Comparison of ENCODE assay signal across 25 cellular contexts in genomic region chr12:40034156-40034555, GRCh38.
"Had no signal": no experiment of that assay in that cellular context is flagged by ENCODE, and none has a peak within 500 bp of the region (broad histone marks: within the 10 kb centered on the region; RNA-seq: fewer than 3 reads in every experiment).

No MANE protein-coding gene starts in this region.

- H3K27me3 Mint-ChIP-seq: activated CD4-positive, alpha-beta memory T cell treated with anti-CD3 and anti-CD28 coated beads for 36 hours; activated naive CD4-positive, alpha-beta T cell treated with anti-CD3 and anti-CD28 coated beads, Interleukin-2, amount 10 ng/mL, durations not matched to agents 7 days and 5 days; activated naive CD8-positive, alpha-beta T cell treated with anti-CD3 and anti-CD28 coated beads, Interleukin-2, amount 50 U/mL, for 24 hours; memory B cell; stimulated activated naive CD8-positive, alpha-beta T cell treated with anti-CD3 and anti-CD28 coated beads, Interleukin-15, amount 100 ng/mL, for 72 hours had no signal

- H3K36me3 Mint-ChIP-seq: activated CD4-positive, alpha-beta memory T cell treated with anti-CD3 and anti-CD28 coated beads for 36 hours; activated naive CD4-positive, alpha-beta T cell treated with anti-CD3 and anti-CD28 coated beads, Interleukin-2, amount 10 ng/mL, durations not matched to agents 7 days and 5 days; memory B cell had no signal

- H3K4me3 ChIP-seq: ascending aorta, gastroesophageal sphincter, heart left ventricle, tibial artery, uterus had no signal

- H3K4me1 Mint-ChIP-seq: activated naive CD4-positive, alpha-beta T cell treated with anti-CD3 and anti-CD28 coated beads, Interleukin-2, amount 10 ng/mL, durations not matched to agents 7 days and 5 days; stimulated activated naive CD8-positive, alpha-beta T cell treated with anti-CD3 and anti-CD28 coated beads, Interleukin-15, amount 100 ng/mL, for 72 hours had no signal

- H3K36me3 ChIP-seq: ascending aorta, brain microvascular endothelial cell, gastroesophageal sphincter, heart left ventricle, tibial artery, uterus had no signal

- H3K4me3 Mint-ChIP-seq: activated CD4-positive, alpha-beta memory T cell treated with anti-CD3 and anti-CD28 coated beads for 36 hours; activated naive CD4-positive, alpha-beta T cell treated with anti-CD3 and anti-CD28 coated beads, Interleukin-2, amount 10 ng/mL, durations not matched to agents 7 days and 5 days; activated naive CD8-positive, alpha-beta T cell treated with anti-CD3 and anti-CD28 coated beads, Interleukin-2, amount 50 U/mL, for 24 hours; memory B cell; stimulated activated naive CD8-positive, alpha-beta T cell treated with anti-CD3 and anti-CD28 coated beads, Interleukin-15, amount 100 ng/mL, for 72 hours had no signal

- H3K9ac ChIP-seq: parathyroid adenoma had no signal

- H3K9me3 Mint-ChIP-seq: activated CD4-positive, alpha-beta memory T cell treated with anti-CD3 and anti-CD28 coated beads for 36 hours; activated naive CD4-positive, alpha-beta T cell treated with anti-CD3 and anti-CD28 coated beads, Interleukin-2, amount 10 ng/mL, durations not matched to agents 7 days and 5 days; activated naive CD8-positive, alpha-beta T cell treated with anti-CD3 and anti-CD28 coated beads, Interleukin-2, amount 50 U/mL, for 24 hours; memory B cell; stimulated activated naive CD8-positive, alpha-beta T cell treated with anti-CD3 and anti-CD28 coated beads, Interleukin-15, amount 100 ng/mL, for 72 hours had no signal

- H3K27me3 ChIP-seq: ascending aorta, brain microvascular endothelial cell, gastroesophageal sphincter, heart left ventricle, tibial artery, uterus had no signal

- H3K9me3 ChIP-seq: ascending aorta, gastroesophageal sphincter, heart left ventricle, tibial artery, uterus had no signal

- H3K27ac ChIP-seq: ascending aorta, brain microvascular endothelial cell, gastroesophageal sphincter, heart left ventricle, parathyroid adenoma, tibial artery, uterus had no signal

- H3K4me1 ChIP-seq: ascending aorta, uterus had no signal

- H3K27ac Mint-ChIP-seq: activated CD4-positive, alpha-beta memory T cell treated with anti-CD3 and anti-CD28 coated beads for 36 hours; activated naive CD4-positive, alpha-beta T cell treated with anti-CD3 and anti-CD28 coated beads, Interleukin-2, amount 10 ng/mL, durations not matched to agents 7 days and 5 days; activated naive CD8-positive, alpha-beta T cell treated with anti-CD3 and anti-CD28 coated beads, Interleukin-2, amount 50 U/mL, for 24 hours; memory B cell; stimulated activated naive CD8-positive, alpha-beta T cell treated with anti-CD3 and anti-CD28 coated beads, Interleukin-15, amount 100 ng/mL, for 72 hours had no signal

- DNase-seq: activated CD4-positive, alpha-beta memory T cell treated with anti-CD3 and anti-CD28 coated beads for 36 hours; activated CD4-positive, alpha-beta T cell treated with anti-CD3 and anti-CD28 coated beads for 4 hours; activated CD4-positive, CD25-positive, alpha-beta regulatory T cell; activated effector memory CD4-positive, alpha-beta T cell treated with anti-CD3 and anti-CD28 coated beads, Interleukin-2, amount 50 U/mL, for 16 hours; activated naive CD4-positive, alpha-beta T cell treated with anti-CD3 and anti-CD28 coated beads, Interleukin-2, amount 10 ng/mL, durations not matched to agents 7 days and 5 days; activated naive CD8-positive, alpha-beta T cell treated with anti-CD3 and anti-CD28 coated beads, Interleukin-2, amount 50 U/mL, for 24 hours; activated T-cell treated with anti-CD3 and anti-CD28 coated beads for 4 hours; brain microvascular endothelial cell; caudate nucleus; dermis blood vessel endothelial cell; effector CD8-positive, alpha-beta T cell; heart left ventricle; nucleus accumbens; right cardiac atrium; stimulated activated CD4-positive, alpha-beta T cell treated with anti-CD3 and anti-CD28 coated beads, Interleukin-12 subunit alpha, Interleukin-12 subunit beta, amount 100 ng/mL, for 4 hours; stimulated activated CD4-positive, alpha-beta T cell treated with anti-CD3 and anti-CD28 coated beads, Interleukin-4, amount 100 ng/mL, for 4 hours; stimulated activated naive CD8-positive, alpha-beta T cell treated with anti-CD3 and anti-CD28 coated beads, Interleukin-15, amount 100 ng/mL, for 72 hours; T-helper 1 cell; T-helper 9 cell; tibial artery; uterus had no signal
